ENCODE assay signal across 9 cellular contexts in genomic region chr1:66439028-66439427, GRCh38.
DNase-seq lines count a peak whose midpoint lies in the region; ATAC-seq and FAIRE-seq lines count a peak whose summit lies in the region.
"Had no signal": no experiment of that assay in that cellular context is flagged by ENCODE, and none has a peak within 500 bp of the region (broad histone marks: within the 10 kb centered on the region; RNA-seq: fewer than 3 reads in every experiment).

No MANE protein-coding gene starts in this region.

- H3K4me1 ChIP-seq in CD4-positive, CD25-positive, alpha-beta regulatory T cell (ENCODE audit: control insufficient read depth, insufficient read depth, low read length, poor library complexity, severe bottlenecking) = peaks cover 20% of the 10 kb centered on the region
- peaks cover 6% of the 10 kb centered on the region for H3K4me1 ChIP-seq in adipocyte (ENCODE audit: control insufficient read depth, insufficient read depth, low read length)

- H3K4me3 Mint-ChIP-seq in CD4-positive, CD25-positive, alpha-beta regulatory T cell = peak overlapping the region; percentile 10 to 66 (median 44)

- no peak for FAIRE-seq in frontal cortex (lab: Jason Lieb, UNC)

- H3K36me3 Mint-ChIP-seq in CD4-positive, CD25-positive, alpha-beta regulatory T cell = no peaks in the 10 kb centered on the region

- no peaks in the 10 kb centered on the region for H3K27me3 Mint-ChIP-seq in CD4-positive, CD25-positive, alpha-beta regulatory T cell

- no peaks in the 10 kb centered on the region for H3K36me3 ChIP-seq in CD4-positive, CD25-positive, alpha-beta regulatory T cell (ENCODE audit: control insufficient read depth, insufficient read depth, low read length)
- H3K36me3 ChIP-seq in adipocyte (ENCODE audit: control insufficient read depth, insufficient read depth, low read length, severe bottlenecking) = no peaks in the 10 kb centered on the region
- H3K36me3 ChIP-seq: cardiac muscle cell had no signal

- peak overlapping the region; percentile 7 to 88 (median 86) for H3K27ac Mint-ChIP-seq in CD4-positive, CD25-positive, alpha-beta regulatory T cell

- no peaks in the 10 kb centered on the region for H3K27me3 ChIP-seq in CD4-positive, CD25-positive, alpha-beta regulatory T cell (ENCODE audit: control insufficient read depth, insufficient read depth, low read length)
- H3K27me3 ChIP-seq in adipocyte (replicated peaks; ENCODE audit: control insufficient read depth, insufficient read depth, low read length) = no peaks in the 10 kb centered on the region
- H3K27me3 ChIP-seq: cardiac muscle cell had no signal

- peak in 1 of 3 donors; percentile 46 for DNase-seq in CD4-positive, CD25-positive, alpha-beta regulatory T cell
- DNase-seq in adipocyte (ENCODE audit: low read depth) = peak; percentile 65
- DNase-seq in SHP77 (lab: John Stamatoyannopoulos, UW) = no peak
- no peak for DNase-seq in stimulated activated CD4-positive, alpha-beta T cell treated with anti-CD3 and anti-CD28 coated beads, Interleukin-2, amount 100 ng/mL, for 24 hours
- DNase-seq in frontal cortex (ENCODE audit: low spot score in 2 of 2) = no peak
- no peak for DNase-seq in G401 (ENCODE audit: low spot score)

- no peak for ATAC-seq in CD4-positive, CD25-positive, alpha-beta regulatory T cell (ENCODE audit: low read depth in 2 of 2)
- peak; percentile 59 for ATAC-seq in GM19467 (IDR thresholded peaks at IDR 0.05; ENCODE audit: unreplicated experiment)
- ATAC-seq in HG03521 (IDR thresholded peaks at IDR 0.05; ENCODE audit: unreplicated experiment) = peak; percentile 61

- H3K9me3 Mint-ChIP-seq in CD4-positive, CD25-positive, alpha-beta regulatory T cell = no peaks in the 10 kb centered on the region

- in situ Hi-C loops in G401 (cut with HindIII; ENCODE audit: low sequenced_read_pairs) = no loop called here

- H3K27ac ChIP-seq in CD4-positive, CD25-positive, alpha-beta regulatory T cell (ENCODE audit: insufficient read depth, low read length, poor library complexity, severe bottlenecking) = no peak overlapping the region
- H3K27ac ChIP-seq: cardiac muscle cell had no signal

- no peaks in the 10 kb centered on the region for H3K9me3 ChIP-seq in CD4-positive, CD25-positive, alpha-beta regulatory T cell (ENCODE audit: control insufficient read depth in 2 of 2, low read length in 2 of 2)
- no peaks in the 10 kb centered on the region for H3K9me3 ChIP-seq in adipocyte (ENCODE audit: control insufficient read depth, low read length)

- peaks cover 15 to 38% (median 27%) of the 10 kb centered on the region in 4 donors for H3K4me1 Mint-ChIP-seq in CD4-positive, CD25-positive, alpha-beta regulatory T cell

- no peak overlapping the region for H3K9ac ChIP-seq in adipocyte (ENCODE audit: low read length)

- peak overlapping the region; percentile 29 for H3K4me3 ChIP-seq in CD4-positive, CD25-positive, alpha-beta regulatory T cell (ENCODE audit: low read depth, low read length)
- H3K4me3 ChIP-seq in adipocyte (ENCODE audit: low read length) = no peak overlapping the region
- H3K4me3 ChIP-seq: cardiac muscle cell had no signal

Comparison
In these comparisons a context has a peak if more than half of its experiments do, and no peak if none do; other contexts are left out.
1. ATAC-seq: peak in GM19467 (single experiment) and HG03521 (single experiment); none in CD4-positive, CD25-positive, alpha-beta regulatory T cell (0 of 2).